ENCODE assay signal across 7 cellular contexts in the genomic region with DNA sequence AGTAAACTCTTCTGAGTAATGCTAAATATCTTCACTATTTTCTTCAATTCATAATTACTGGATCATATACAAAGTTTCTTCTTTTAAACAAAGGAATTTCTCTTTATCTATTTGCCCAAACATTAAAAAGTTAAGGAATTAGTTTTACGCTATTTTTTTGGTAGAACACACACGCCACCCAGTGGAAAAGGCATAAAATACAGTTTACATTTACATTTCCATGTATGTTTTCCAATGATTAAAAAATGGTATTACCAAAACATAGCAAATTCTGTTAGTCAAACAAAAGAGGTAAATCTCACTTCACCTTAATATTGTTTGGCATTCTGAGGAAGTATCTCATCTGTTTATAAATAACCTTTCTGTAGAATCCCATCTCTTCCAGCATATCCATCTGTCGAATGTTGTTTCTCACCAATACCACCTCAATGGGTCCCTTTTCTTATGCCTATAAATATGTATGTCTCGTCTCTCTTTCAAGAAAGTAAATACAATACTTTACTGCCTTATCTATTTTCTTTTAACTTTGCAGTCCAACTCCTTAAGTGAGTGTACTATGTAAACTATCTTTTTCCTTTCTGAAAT. TPM values are rescaled to one million over a fixed set of nuclear protein-coding genes. Genes with fewer than 3 reads are reported as not detected.
DNase-seq lines count a peak whose midpoint lies in the region; ATAC-seq, FAIRE-seq and TF ChIP-seq lines count a peak whose summit lies in the region.

No MANE protein-coding gene starts in this region.

- no peak for FAIRE-seq in HTR-8/SVneo (lab: Jason Lieb, UNC)

- H3K4me1 ChIP-seq in sigmoid colon = no peaks in the 10 kb centered on the region

- H3K36me3 ChIP-seq in sigmoid colon = no peaks in the 10 kb centered on the region

- no peaks in the 10 kb centered on the region for H3K9me3 ChIP-seq in sigmoid colon

- no peak for TF ChIP-seq EP300 in sigmoid colon (IDR thresholded peaks at IDR 0.05)

- intact Hi-C loops in sigmoid colon (cut with DNase I) = loop anchor here (2.0 to 5.0 kb wide), 2 partner anchors 71 to 261 kb away; partner anchors contain the start of gene MOB4

- WGBS in sigmoid colon, 2 donors = 24 to 32% methylated on average over 4 of the region's 4 CpGs

- TF ChIP-seq POLR2A in sigmoid colon (IDR thresholded peaks at IDR 0.05) = no peak

- H3K4me3 ChIP-seq in fibroblast of mammary gland (ENCODE audit: control insufficient read depth, low read depth, low read length) (no peak overlapping the region), sigmoid colon (no peak overlapping the region)

- DNase-seq in DMS114 treated with DMSO at 0.1 percent for 48 hours (lab: John Stamatoyannopoulos, UW; ENCODE audit: unreplicated experiment) = peak; percentile 39
- peak; percentile 10 for DNase-seq in H4 (ENCODE audit: low spot score)
- DNase-seq in SK-N-DZ (ENCODE audit: low spot score) = peak; percentile 54
- DNase-seq in fibroblast of mammary gland (ENCODE audit: low read depth) = peak; percentile 59
- no peak for DNase-seq in sigmoid colon
- no peak for DNase-seq in HTR-8/SVneo (ENCODE audit: insufficient read length, low spot score)

- no peaks in the 10 kb centered on the region for H3K27me3 ChIP-seq in sigmoid colon

- no peak overlapping the region for H3K27ac ChIP-seq in sigmoid colon

- TF ChIP-seq CTCF in fibroblast of mammary gland (conservative IDR thresholded peaks at IDR 0.05; ENCODE audit: control insufficient read depth, insufficient read depth, low read depth, low read length) = peak; percentile 63
- peak; percentile 34 to 68 (median 50) for TF ChIP-seq CTCF in sigmoid colon (IDR thresholded peaks at IDR 0.05)

- no peak for ATAC-seq in HG03108 (IDR thresholded peaks at IDR 0.05; ENCODE audit: unreplicated experiment)

RNA-seq across cellular contexts. Expression of gene BOLL, which starts 7.2 kb away (rescaled TPM):
- total RNA-seq in H4 (2014; rRNA removed; shearing (Covaris generic)) = not detected in 2 replicates
- polyA plus RNA-seq in SK-N-DZ (2014; cell fraction: cytosol; rRNA removed) = 0.13 and 0.32 TPM in 2 replicates
- not detected in 2 replicates for polyA plus RNA-seq in SK-N-DZ (2014; cell fraction: nucleus; rRNA removed)
- total RNA-seq in sigmoid colon = not detected
- polyA plus RNA-seq in sigmoid colon = not detected

RNA-seq across cellular contexts. Expression of gene PLCL1, which starts 26.5 kb away (rescaled TPM):
- 0.19 and 0.31 TPM in 2 replicates for total RNA-seq in H4 (2014; rRNA removed; shearing (Covaris generic))
- 0.03 and 0.15 TPM in 2 replicates for polyA plus RNA-seq in SK-N-DZ (2014; cell fraction: cytosol; rRNA removed)
- 0.17 TPM in 1 of 2 replicates, not detected in the other for polyA plus RNA-seq in SK-N-DZ (2014; cell fraction: nucleus; rRNA removed)
- 10 to 100 TPM; 13.6 to 20.0 (median 16.9) TPM for total RNA-seq in sigmoid colon
- polyA plus RNA-seq in sigmoid colon = 1 to 10 TPM in 2 of 3 donors, under 1 TPM in 1; 0.69 to 3.0 (median 1.2) TPM

Comparison
In these comparisons a context has a peak if more than half of its experiments do, and no peak if none do; other contexts are left out.
1. DNase-seq: peak in DMS114 treated with DMSO at 0.1 percent for 48 hours (single experiment), H4 (single experiment), SK-N-DZ (single experiment) and fibroblast of mammary gland (single experiment); none in sigmoid colon (single experiment) and HTR-8/SVneo (single experiment).
2. RNA of gene PLCL1, which starts 26.5 kb away (total RNA-seq): 13.6 to 20.0 TPM in sigmoid colon; 0.19 to 0.31 TPM in H4; every median in the first group is over 10 times any median in the second.